In genomic region chr22:48536691-48537591, GRCh38 we compare ENCODE assay signal across 15 cellular contexts.
DNase-seq lines count a peak whose midpoint lies in the region; FAIRE-seq and TF ChIP-seq lines count a peak whose summit lies in the region.
"Had no signal": no experiment of that assay in that cellular context is flagged by ENCODE, and none has a peak within 500 bp of the region (broad histone marks: within the 10 kb centered on the region; RNA-seq: fewer than 3 reads in every experiment).

No MANE protein-coding gene starts in this region.

- POLR2A ChIA-PET in MCF 10A (lab: Yijun Ruan, JAX) = no interaction called here

- H3K4me1 Mint-ChIP-seq in MCF 10A (ENCODE audit: insufficient read depth, unreplicated experiment) (no peaks in the 10 kb centered on the region), chondrocyte (ENCODE audit: low read depth) (peaks cover 8% of the 10 kb centered on the region), neural crest cell (peaks cover 28% of the 10 kb centered on the region)
- H3K4me1 Mint-ChIP-seq: activated CD4-positive, alpha-beta T cell treated with anti-CD3 and anti-CD28 coated beads for 36 hours had no signal

- H3K4me3 Mint-ChIP-seq in MCF 10A (ENCODE audit: unreplicated experiment) (no peak overlapping the region), chondrocyte (ENCODE audit: unreplicated experiment) (peak overlapping the region; percentile 51), neural crest cell (no peak overlapping the region)
- H3K4me3 Mint-ChIP-seq: activated CD4-positive, alpha-beta T cell treated with anti-CD3 and anti-CD28 coated beads for 36 hours; activated T-cell treated with anti-CD3 and anti-CD28 coated beads, Interleukin-2, amount 50 U/mL, for 72 hours had no signal

- in situ Hi-C loops in GM13976 (cut with MboI; ENCODE audit: low sequenced_read_pairs, unreplicated experiment) = no loop called here

- H3K27ac ChIP-seq in breast epithelium = peak overlapping the region in 1 of 2 donors; percentile 61
- H3K27ac ChIP-seq: KMS-11 had no signal

- DNase-seq in breast epithelium (ENCODE audit: low spot score in 2 of 2) (peak in 1 of 2 donors; percentile 91), MCF 10A (ENCODE audit: unreplicated experiment) (no peak), chondrocyte (ENCODE audit: low spot score) (no peak), neural crest cell (ENCODE audit: low read depth, low spot score) (no peak), urothelium cell line (ENCODE audit: low spot score) (peak; percentile 68), SW 1271 (lab: John Stamatoyannopoulos, UW) (no peak), GM13976 (ENCODE audit: low spot score) (no peak)
- DNase-seq in activated CD8-positive, alpha-beta memory T cell treated with anti-CD3 and anti-CD28 coated beads, Interleukin-2, amount 50 U/mL, for 4 hours = no peak
- DNase-seq: 8988T; activated CD4-positive, alpha-beta T cell treated with anti-CD3 and anti-CD28 coated beads for 36 hours; activated T-cell treated with anti-CD3 and anti-CD28 coated beads, Interleukin-2, amount 50 U/mL, for 72 hours; NCI-H2081 treated with DMSO at 0.1 percent for 48 hours; T-helper 1 cell had no signal

- TF ChIP-seq CTCF in breast epithelium (IDR thresholded peaks at IDR 0.05) (no peak), MCF 10A (IDR thresholded peaks at IDR 0.05; ENCODE audit: unreplicated experiment) (no peak), chondrocyte (IDR thresholded peaks at IDR 0.05) (no peak), neural crest cell (conservative IDR thresholded peaks at IDR 0.05) (no peak), GM13976 (IDR thresholded peaks at IDR 0.05; ENCODE audit: borderline replicate concordance, control extremely low read depth, extremely low read depth, insufficient read depth, missing control alignments) (no peak)

- no peaks in the 10 kb centered on the region for H3K4me1 ChIP-seq in breast epithelium

- CTCF ChIA-PET in MCF 10A (lab: Yijun Ruan, JAX) = interaction anchor here (0.6 kb wide), 1 partner anchor 19 kb away, joined by 3 read pairs; no protein-coding TSS in a partner anchor

- peaks cover 0 to 16% of the 10 kb centered on the region in 2 donors for H3K27me3 ChIP-seq in breast epithelium

- no peak for TF ChIP-seq POLR2A in breast epithelium (IDR thresholded peaks at IDR 0.05)

- BruUV-seq in MCF 10A (replicated peaks; lab: Mats Ljungman, UMichigan) = no TSS peak

- no peaks in the 10 kb centered on the region for H3K27me3 Mint-ChIP-seq in MCF 10A (ENCODE audit: insufficient read depth, unreplicated experiment)
- no peaks in the 10 kb centered on the region for H3K27me3 Mint-ChIP-seq in chondrocyte (ENCODE audit: low read depth)
- H3K27me3 Mint-ChIP-seq in neural crest cell (ENCODE audit: low read depth) = no peaks in the 10 kb centered on the region
- H3K27me3 Mint-ChIP-seq: activated CD4-positive, alpha-beta T cell treated with anti-CD3 and anti-CD28 coated beads for 36 hours had no signal

- H3K4me3 ChIP-seq in breast epithelium = peak overlapping the region in 2 of 3 donors; percentile 33 to 47

- intact Hi-C loops in breast epithelium (cut with DNase I; ENCODE audit: low total_unique reads) (no loop called here), MCF 10A (cut with micrococcal nuclease) (no loop called here)

- FAIRE-seq in urothelium cell line (lab: Jason Lieb, UNC) = peak; percentile 13
- FAIRE-seq: bronchial epithelial cell had no signal

- H3K9me3 Mint-ChIP-seq in MCF 10A (ENCODE audit: unreplicated experiment) (peaks cover 19% of the 10 kb centered on the region), chondrocyte (ENCODE audit: low read depth) (no peaks in the 10 kb centered on the region), neural crest cell (no peaks in the 10 kb centered on the region)

- H3K27ac Mint-ChIP-seq in MCF 10A (ENCODE audit: low read depth, unreplicated experiment) (no peak overlapping the region), chondrocyte (ENCODE audit: unreplicated experiment) (no peak overlapping the region), neural crest cell (ENCODE audit: unreplicated experiment) (peak overlapping the region; percentile 94)
- H3K27ac Mint-ChIP-seq: activated CD4-positive, alpha-beta T cell treated with anti-CD3 and anti-CD28 coated beads for 36 hours; activated T-cell treated with anti-CD3 and anti-CD28 coated beads, Interleukin-2, amount 50 U/mL, for 72 hours had no signal

- H3K36me3 Mint-ChIP-seq in MCF 10A (ENCODE audit: insufficient read depth, unreplicated experiment) (no peaks in the 10 kb centered on the region), chondrocyte (ENCODE audit: low read depth) (no peaks in the 10 kb centered on the region), neural crest cell (ENCODE audit: low read depth) (no peaks in the 10 kb centered on the region)

- no peaks in the 10 kb centered on the region for H3K9me3 ChIP-seq in breast epithelium

- no peaks in the 10 kb centered on the region for H3K36me3 ChIP-seq in breast epithelium
